1 cellular context compared by ENCODE assay signal in the genomic region with DNA sequence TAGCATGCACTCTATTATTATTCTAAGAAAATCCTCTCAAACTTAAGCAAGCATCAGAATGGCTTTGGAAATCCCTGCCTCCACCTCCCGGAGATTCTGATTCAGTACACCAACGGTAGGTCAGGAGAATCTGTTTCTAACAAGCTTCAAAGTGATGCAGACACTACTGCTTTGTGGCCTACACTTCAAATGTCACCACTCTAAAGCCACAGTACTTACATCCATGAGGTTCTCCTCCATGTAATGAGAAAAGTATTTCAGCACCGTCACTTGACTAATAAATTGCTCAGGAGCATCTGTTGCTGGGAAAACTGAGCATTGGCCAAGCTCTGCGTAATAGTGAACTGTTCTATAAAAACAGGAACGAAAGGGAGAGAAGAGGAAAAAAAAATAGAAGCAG.
TF ChIP-seq lines count a peak whose summit lies in the region.

No MANE protein-coding gene starts in this region.

TF ChIP-seq in HepG2, 621 proteins besides CTCF, POLR2A, EP300 and RAD21:
- TF ChIP-seq, protein P1, sequence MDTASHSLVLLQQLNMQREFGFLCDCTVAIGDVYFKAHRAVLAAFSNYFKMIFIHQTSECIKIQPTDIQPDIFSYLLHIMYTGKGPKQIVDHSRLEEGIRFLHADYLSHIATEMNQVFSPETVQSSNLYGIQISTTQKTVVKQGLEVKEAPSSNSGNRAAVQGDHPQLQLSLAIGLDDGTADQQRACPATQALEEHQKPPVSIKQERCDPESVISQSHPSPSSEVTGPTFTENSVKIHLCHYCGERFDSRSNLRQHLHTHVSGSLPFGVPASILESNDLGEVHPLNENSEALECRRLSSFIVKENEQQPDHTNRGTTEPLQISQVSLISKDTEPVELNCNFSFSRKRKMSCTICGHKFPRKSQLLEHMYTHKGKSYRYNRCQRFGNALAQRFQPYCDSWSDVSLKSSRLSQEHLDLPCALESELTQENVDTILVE (CRISPR knock-in tag; IDR thresholded peaks at IDR 0.05) = no peak
- no peak for TF ChIP-seq ZNF121 (CRISPR knock-in tag; IDR thresholded peaks at IDR 0.05)
- TF ChIP-seq FIP1L1 (IDR thresholded peaks at IDR 0.05; ENCODE audit: borderline replicate concordance, insufficient read depth, low read depth, low read length) = no peak
- no peak for TF ChIP-seq ZNF569 (CRISPR knock-in tag; IDR thresholded peaks at IDR 0.05; ENCODE audit: borderline replicate concordance)
- TF ChIP-seq SNAPC2 (CRISPR knock-in tag; IDR thresholded peaks at IDR 0.05) = no peak
- TF ChIP-seq, protein P2, sequence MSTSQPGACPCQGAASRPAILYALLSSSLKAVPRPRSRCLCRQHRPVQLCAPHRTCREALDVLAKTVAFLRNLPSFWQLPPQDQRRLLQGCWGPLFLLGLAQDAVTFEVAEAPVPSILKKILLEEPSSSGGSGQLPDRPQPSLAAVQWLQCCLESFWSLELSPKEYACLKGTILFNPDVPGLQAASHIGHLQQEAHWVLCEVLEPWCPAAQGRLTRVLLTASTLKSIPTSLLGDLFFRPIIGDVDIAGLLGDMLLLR (CRISPR knock-in tag; IDR thresholded peaks at IDR 0.05) = no peak
- TF ChIP-seq BCL6 (CRISPR knock-in tag; IDR thresholded peaks at IDR 0.05) = no peak
- TF ChIP-seq RELA (CRISPR knock-in tag; IDR thresholded peaks at IDR 0.05) = no peak
- TF ChIP-seq ZNF292 (CRISPR knock-in tag; IDR thresholded peaks at IDR 0.05; ENCODE audit: borderline replicate concordance, low read depth) = no peak
- no peak for TF ChIP-seq ZNF160 (CRISPR knock-in tag; IDR thresholded peaks at IDR 0.05)
- TF ChIP-seq NCOA1 (CRISPR knock-in tag; IDR thresholded peaks at IDR 0.05) = no peak
- TF ChIP-seq ZNF510 (CRISPR knock-in tag; IDR thresholded peaks at IDR 0.05; ENCODE audit: low read depth) = no peak
- TF ChIP-seq STAG1 (CRISPR knock-in tag; IDR thresholded peaks at IDR 0.05) = no peak
- TF ChIP-seq ZNF234 (CRISPR knock-in tag; conservative IDR thresholded peaks at IDR 0.05) = no peak
- TF ChIP-seq SPEN (CRISPR knock-in tag; IDR thresholded peaks at IDR 0.05; ENCODE audit: low read depth) = no peak
- TF ChIP-seq FOSL1 (CRISPR knock-in tag; IDR thresholded peaks at IDR 0.05; ENCODE audit: borderline replicate concordance) = no peak
- TF ChIP-seq, protein P3, sequence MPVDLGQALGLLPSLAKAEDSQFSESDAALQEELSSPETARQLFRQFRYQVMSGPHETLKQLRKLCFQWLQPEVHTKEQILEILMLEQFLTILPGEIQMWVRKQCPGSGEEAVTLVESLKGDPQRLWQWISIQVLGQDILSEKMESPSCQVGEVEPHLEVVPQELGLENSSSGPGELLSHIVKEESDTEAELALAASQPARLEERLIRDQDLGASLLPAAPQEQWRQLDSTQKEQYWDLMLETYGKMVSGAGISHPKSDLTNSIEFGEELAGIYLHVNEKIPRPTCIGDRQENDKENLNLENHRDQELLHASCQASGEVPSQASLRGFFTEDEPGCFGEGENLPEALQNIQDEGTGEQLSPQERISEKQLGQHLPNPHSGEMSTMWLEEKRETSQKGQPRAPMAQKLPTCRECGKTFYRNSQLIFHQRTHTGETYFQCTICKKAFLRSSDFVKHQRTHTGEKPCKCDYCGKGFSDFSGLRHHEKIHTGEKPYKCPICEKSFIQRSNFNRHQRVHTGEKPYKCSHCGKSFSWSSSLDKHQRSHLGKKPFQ (CRISPR knock-in tag; IDR thresholded peaks at IDR 0.05; ENCODE audit: insufficient replicate concordance) = no peak
- no peak for TF ChIP-seq PLRG1 (conservative IDR thresholded peaks at IDR 0.05)
